In the genomic region with DNA sequence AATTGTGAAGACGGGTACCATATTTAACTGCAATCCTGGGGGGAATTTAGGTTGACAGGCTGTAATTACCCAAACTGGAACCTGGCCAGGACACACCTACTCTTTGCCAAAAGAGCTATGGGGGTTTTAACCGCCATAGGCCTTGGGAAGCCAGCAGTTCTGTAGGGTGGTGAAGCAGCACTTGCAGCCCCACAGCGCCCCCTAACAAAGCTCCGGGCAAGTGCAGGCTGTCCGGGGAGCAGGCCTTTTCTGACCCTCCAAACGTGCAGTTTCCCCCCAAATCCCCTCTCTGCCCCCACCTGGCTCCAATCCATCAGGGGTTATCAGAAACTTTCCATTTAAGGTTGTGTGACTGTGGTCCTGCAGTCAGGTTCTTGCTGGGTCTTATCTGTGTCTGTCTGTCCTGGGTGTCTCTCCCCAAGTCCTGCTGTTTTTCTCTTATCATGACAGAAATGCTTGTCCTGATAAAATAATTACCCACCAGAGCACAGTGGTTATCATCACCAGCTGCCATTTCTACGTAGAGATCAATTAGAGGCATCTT, we compare ENCODE assay signal across 8 cellular contexts.
DNase-seq lines count a peak whose midpoint lies in the region; ATAC-seq and TF ChIP-seq lines count a peak whose summit lies in the region.

No MANE protein-coding gene starts in this region.

- peak; percentile 74 for DNase-seq in NCI-H1694 treated with DMSO at 0.1 percent for 48 hours (lab: John Stamatoyannopoulos, UW)
- DNase-seq in activated CD4-positive, alpha-beta T cell treated with anti-CD3 and anti-CD28 coated beads, Interleukin-2, amount 10 ng/mL, durations not matched to agents 24 days and 14 days = peak; percentile 76
- DNase-seq in globus pallidus (ENCODE audit: low spot score) = peak; percentile 20
- DNase-seq in stimulated activated CD4-positive, alpha-beta T cell treated with anti-CD3 and anti-CD28 coated beads, Interleukin-15, amount 100 ng/mL, for 24 hours = peak; percentile 50

- TF ChIP-seq CTCF in GM12873 (IDR thresholded peaks at IDR 0.05; ENCODE audit: insufficient read depth, low read depth, low read length, missing control alignments) = peak; percentile 82

- no peak overlapping the region for H3K27ac Mint-ChIP-seq in activated CD4-positive, alpha-beta T cell treated with anti-CD3 and anti-CD28 coated beads, Interleukin-2, amount 10 ng/mL, durations not matched to agents 24 days and 14 days

- intact Hi-C loops in activated CD4-positive, alpha-beta T cell treated with anti-CD3 and anti-CD28 coated beads, Interleukin-2, amount 10 ng/mL, durations not matched to agents 24 days and 14 days (cut with micrococcal nuclease) = loop anchor here (5.0 kb wide), 1 partner anchor 385 kb away; no protein-coding TSS in a partner anchor

- H3K4me3 Mint-ChIP-seq in activated CD4-positive, alpha-beta T cell treated with anti-CD3 and anti-CD28 coated beads, Interleukin-2, amount 10 ng/mL, durations not matched to agents 24 days and 14 days = no peak overlapping the region

- H3K36me3 Mint-ChIP-seq in activated CD4-positive, alpha-beta T cell treated with anti-CD3 and anti-CD28 coated beads, Interleukin-2, amount 10 ng/mL, durations not matched to agents 24 days and 14 days (ENCODE audit: low read depth) = no peaks in the 10 kb centered on the region

- H3K9me3 Mint-ChIP-seq in activated CD4-positive, alpha-beta T cell treated with anti-CD3 and anti-CD28 coated beads, Interleukin-2, amount 10 ng/mL, durations not matched to agents 24 days and 14 days = no peaks in the 10 kb centered on the region

- ATAC-seq in GM21825 (IDR thresholded peaks at IDR 0.05; ENCODE audit: unreplicated experiment) (no peak), GM18520 (IDR thresholded peaks at IDR 0.05; ENCODE audit: unreplicated experiment) (no peak), HG03342 (IDR thresholded peaks at IDR 0.05; ENCODE audit: unreplicated experiment) (no peak)

- H3K27me3 Mint-ChIP-seq in activated CD4-positive, alpha-beta T cell treated with anti-CD3 and anti-CD28 coated beads, Interleukin-2, amount 10 ng/mL, durations not matched to agents 24 days and 14 days = no peaks in the 10 kb centered on the region

- H3K4me1 Mint-ChIP-seq in activated CD4-positive, alpha-beta T cell treated with anti-CD3 and anti-CD28 coated beads, Interleukin-2, amount 10 ng/mL, durations not matched to agents 24 days and 14 days = peaks cover 3% of the 10 kb centered on the region

Comparison
In these comparisons a context has a peak if more than half of its experiments do, and no peak if none do; other contexts are left out.
1. DNase-seq: peak in every context shown above with its lines; median percentile 76 in activated CD4-positive, alpha-beta T cell treated with anti-CD3 and anti-CD28 coated beads, Interleukin-2, amount 10 ng/mL, durations not matched to agents 24 days and 14 days; 74 in NCI-H1694 treated with DMSO at 0.1 percent for 48 hours; 50 in stimulated activated CD4-positive, alpha-beta T cell treated with anti-CD3 and anti-CD28 coated beads, Interleukin-15, amount 100 ng/mL, for 24 hours; 20 in globus pallidus.